ENCODE assay signal across 1 cellular context in the genomic region with DNA sequence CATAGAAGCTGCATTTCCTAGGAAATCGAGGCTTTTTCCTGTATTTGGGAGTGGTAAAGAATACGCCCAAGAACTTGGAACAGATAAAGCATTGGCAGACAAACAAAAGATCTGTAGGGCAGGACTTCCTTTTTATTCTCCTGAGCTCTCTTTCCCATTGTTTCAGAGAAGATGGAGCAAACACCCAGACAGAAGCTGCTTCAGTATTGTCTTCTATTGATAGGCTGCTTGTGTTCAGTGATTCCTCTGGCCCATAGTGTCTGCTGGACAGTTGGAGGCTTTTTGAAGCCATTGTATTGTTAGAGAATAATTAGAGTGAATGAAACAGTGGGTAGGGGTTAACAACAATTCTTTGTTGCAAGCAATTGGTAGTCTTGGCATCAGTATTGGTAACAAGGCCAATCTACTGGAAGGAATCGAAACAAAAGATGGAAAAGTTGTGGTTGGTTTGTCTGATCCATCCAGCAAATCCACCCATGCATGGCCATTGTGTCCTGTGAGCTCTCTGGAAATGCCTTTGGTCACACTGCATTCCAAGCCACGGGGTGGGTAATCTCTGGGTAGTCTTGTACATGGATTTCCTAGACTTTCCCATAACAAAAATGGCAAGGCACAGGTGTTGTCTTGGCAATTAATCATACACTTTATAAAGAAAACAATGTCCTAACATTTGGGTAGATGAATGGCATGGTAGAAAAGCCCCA.
TF ChIP-seq lines count a peak whose summit lies in the region.

No MANE protein-coding gene starts in this region.

TF ChIP-seq in HCT116, 20 proteins besides CTCF, POLR2A, EP300 and RAD21 (continued from another document):
- TF ChIP-seq, protein P1, sequence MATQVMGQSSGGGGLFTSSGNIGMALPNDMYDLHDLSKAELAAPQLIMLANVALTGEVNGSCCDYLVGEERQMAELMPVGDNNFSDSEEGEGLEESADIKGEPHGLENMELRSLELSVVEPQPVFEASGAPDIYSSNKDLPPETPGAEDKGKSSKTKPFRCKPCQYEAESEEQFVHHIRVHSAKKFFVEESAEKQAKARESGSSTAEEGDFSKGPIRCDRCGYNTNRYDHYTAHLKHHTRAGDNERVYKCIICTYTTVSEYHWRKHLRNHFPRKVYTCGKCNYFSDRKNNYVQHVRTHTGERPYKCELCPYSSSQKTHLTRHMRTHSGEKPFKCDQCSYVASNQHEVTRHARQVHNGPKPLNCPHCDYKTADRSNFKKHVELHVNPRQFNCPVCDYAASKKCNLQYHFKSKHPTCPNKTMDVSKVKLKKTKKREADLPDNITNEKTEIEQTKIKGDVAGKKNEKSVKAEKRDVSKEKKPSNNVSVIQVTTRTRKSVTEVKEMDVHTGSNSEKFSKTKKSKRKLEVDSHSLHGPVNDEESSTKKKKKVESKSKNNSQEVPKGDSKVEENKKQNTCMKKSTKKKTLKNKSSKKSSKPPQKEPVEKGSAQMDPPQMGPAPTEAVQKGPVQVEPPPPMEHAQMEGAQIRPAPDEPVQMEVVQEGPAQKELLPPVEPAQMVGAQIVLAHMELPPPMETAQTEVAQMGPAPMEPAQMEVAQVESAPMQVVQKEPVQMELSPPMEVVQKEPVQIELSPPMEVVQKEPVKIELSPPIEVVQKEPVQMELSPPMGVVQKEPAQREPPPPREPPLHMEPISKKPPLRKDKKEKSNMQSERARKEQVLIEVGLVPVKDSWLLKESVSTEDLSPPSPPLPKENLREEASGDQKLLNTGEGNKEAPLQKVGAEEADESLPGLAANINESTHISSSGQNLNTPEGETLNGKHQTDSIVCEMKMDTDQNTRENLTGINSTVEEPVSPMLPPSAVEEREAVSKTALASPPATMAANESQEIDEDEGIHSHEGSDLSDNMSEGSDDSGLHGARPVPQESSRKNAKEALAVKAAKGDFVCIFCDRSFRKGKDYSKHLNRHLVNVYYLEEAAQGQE (IDR thresholded peaks at IDR 0.05; ENCODE audit: low read depth): no peak
